ENCODE assay signal across 16 cellular contexts in genomic region chr10:30748152-30748845, GRCh38.
DNase-seq lines count a peak whose midpoint lies in the region; ATAC-seq and TF ChIP-seq lines count a peak whose summit lies in the region.
"Had no signal": no experiment of that assay in that cellular context is flagged by ENCODE, and none has a peak within 500 bp of the region (broad histone marks: within the 10 kb centered on the region; RNA-seq: fewer than 3 reads in every experiment).

No MANE protein-coding gene starts in this region.

- H3K4me2 ChIP-seq in mesenchymal stem cell (ENCODE audit: low read length, poor library complexity, severe bottlenecking), result no peak overlapping the region
- H3K4me2 ChIP-seq: BLaER1, KMS-11 had no signal

- no peaks in the 10 kb centered on the region for H3K9me3 Mint-ChIP-seq in natural killer cell treated with Interleukin-12 subunit alpha and Interleukin-12 subunit beta and Interleukin-15 and Interleukin-18, amount 100 ng/mL, for 72 hours
- no peaks in the 10 kb centered on the region for H3K9me3 Mint-ChIP-seq in natural killer cell
- no peaks in the 10 kb centered on the region for H3K9me3 Mint-ChIP-seq in stimulated activated memory B cell treated with anti-CD40 and anti-IgM and Interleukin-4, amounts not matched to agents 10 μg/mL and 1 μg/mL and 100 μg/mL, for 72 hours

- peak overlapping the region in 1 of 2 experiments; percentile 24 for H2BK12ac ChIP-seq in mesenchymal stem cell (ENCODE audit: low read length in 2 of 2)

- no peak overlapping the region for H4K91ac ChIP-seq in mesenchymal stem cell (ENCODE audit: low read length)

- H2BK120ac ChIP-seq in mesenchymal stem cell (ENCODE audit: low read depth, low read length), result no peak overlapping the region

- H3K4ac ChIP-seq in mesenchymal stem cell (ENCODE audit: low read depth in 1 of 2, low read length in 2 of 2), result no peak overlapping the region

- no peak overlapping the region for H2AFZ ChIP-seq in mesenchymal stem cell (ENCODE audit: low read depth, low read length)

- no peaks in the 10 kb centered on the region for H3K36me3 Mint-ChIP-seq in natural killer cell treated with Interleukin-12 subunit alpha and Interleukin-12 subunit beta and Interleukin-15 and Interleukin-18, amount 100 ng/mL, for 72 hours
- H3K36me3 Mint-ChIP-seq in natural killer cell, result no peaks in the 10 kb centered on the region
- H3K36me3 Mint-ChIP-seq in stimulated activated memory B cell treated with anti-CD40 and anti-IgM and Interleukin-4, amounts not matched to agents 10 μg/mL and 1 μg/mL and 100 μg/mL, for 72 hours, result no peaks in the 10 kb centered on the region

- WGBS in mesenchymal stem cell, result 51% methylated on average over 4 of the region's 6 CpGs

- TF ChIP-seq CTCF in natural killer cell (IDR thresholded peaks at IDR 0.05) (no peak), VCaP (conservative IDR thresholded peaks at IDR 0.05) (0 out of 2 replicates have a peak, but pooled peaks have one; percentile 13)

- DNase-seq in natural killer cell treated with Interleukin-12 subunit alpha and Interleukin-12 subunit beta and Interleukin-15 and Interleukin-18, amount 100 ng/mL, for 72 hours (ENCODE audit: low spot score), result no peak
- DNase-seq in natural killer cell, result no peak
- DNase-seq in mesenchymal stem cell, result peak; percentile 36
- DNase-seq in RPMI8226, result no peak
- no peak for DNase-seq in NCI-H187 (lab: John Stamatoyannopoulos, UW)
- DNase-seq in D341Med (ENCODE audit: low spot score), result no peak
- DNase-seq: GOT3; NCI-H1105; NCI-H1694 treated with DMSO at 0.1 percent for 48 hours; NCI-H69; NK-92 treated with Interleukin-12 subunit alpha and Interleukin-12 subunit beta, amount 100 ng/mL, for 24 hours; OCI-M1 had no signal

- H3K4me3 ChIP-seq in mesenchymal stem cell (ENCODE audit: insufficient read depth in 1 of 2, low read depth in 1 of 2, low read length in 2 of 2), result no peak overlapping the region
- H3K4me3 ChIP-seq: BLaER1 had no signal

- ATAC-seq in natural killer cell treated with Interleukin-12 subunit alpha and Interleukin-12 subunit beta and Interleukin-15 and Interleukin-18, amount 100 ng/mL, for 72 hours, result no peak
- ATAC-seq in natural killer cell, result no peak
- ATAC-seq in stimulated activated memory B cell treated with anti-CD40 and anti-IgM and Interleukin-4, amounts not matched to agents 10 μg/mL and 1 μg/mL and 100 μg/mL, for 72 hours, result no peak

- H3K27ac Mint-ChIP-seq in natural killer cell treated with Interleukin-12 subunit alpha and Interleukin-12 subunit beta and Interleukin-15 and Interleukin-18, amount 100 ng/mL, for 72 hours, result peak overlapping the region in 1 of 2 donors; percentile 73
- H3K27ac Mint-ChIP-seq in natural killer cell, result no peak overlapping the region
- H3K27ac Mint-ChIP-seq in stimulated activated memory B cell treated with anti-CD40 and anti-IgM and Interleukin-4, amounts not matched to agents 10 μg/mL and 1 μg/mL and 100 μg/mL, for 72 hours, result peak overlapping the region; percentile 56

- H3K27ac ChIP-seq in VCaP (no peak overlapping the region), mesenchymal stem cell (ENCODE audit: low read length, poor library complexity, severe bottlenecking) (no peak overlapping the region)
- H3K27ac ChIP-seq: BLaER1, KMS-11 had no signal

- H3K4me1 ChIP-seq in mesenchymal stem cell (ENCODE audit: control insufficient read depth, insufficient read depth, low read depth, low read length), result peaks cover 2% of the 10 kb centered on the region

- peak overlapping the region; percentile 4 to 41 for H3K18ac ChIP-seq in mesenchymal stem cell (ENCODE audit: low read depth in 1 of 2, low read length in 2 of 2)

- H3K23ac ChIP-seq in mesenchymal stem cell (ENCODE audit: low read length in 2 of 2), result no peak overlapping the region

- H3K4me3 Mint-ChIP-seq in natural killer cell treated with Interleukin-12 subunit alpha and Interleukin-12 subunit beta and Interleukin-15 and Interleukin-18, amount 100 ng/mL, for 72 hours, result peak overlapping the region; percentile 53
- no peak overlapping the region for H3K4me3 Mint-ChIP-seq in natural killer cell
- H3K4me3 Mint-ChIP-seq in stimulated activated memory B cell treated with anti-CD40 and anti-IgM and Interleukin-4, amounts not matched to agents 10 μg/mL and 1 μg/mL and 100 μg/mL, for 72 hours, result no peak overlapping the region

- H3K14ac ChIP-seq in mesenchymal stem cell (ENCODE audit: low read length in 2 of 2), result no peak overlapping the region

- no peak overlapping the region for H2AK5ac ChIP-seq in mesenchymal stem cell (ENCODE audit: low read length, severe bottlenecking)

- H4K8ac ChIP-seq in mesenchymal stem cell (ENCODE audit: low read length), result no peak overlapping the region

- H3K9me3 ChIP-seq in mesenchymal stem cell (ENCODE audit: control insufficient read depth, low read length), result no peaks in the 10 kb centered on the region
- H3K9me3 ChIP-seq: BLaER1 had no signal

- no peak overlapping the region for H3K9ac ChIP-seq in mesenchymal stem cell (ENCODE audit: low read length)
- H3K9ac ChIP-seq: BLaER1, KMS-11 had no signal

- H3K36me3 ChIP-seq in mesenchymal stem cell (ENCODE audit: control insufficient read depth in 1 of 2, insufficient read depth in 2 of 2, low read depth in 1 of 2, low read length in 2 of 2), result no peaks in the 10 kb centered on the region
- H3K36me3 ChIP-seq: BLaER1 had no signal

- H2BK15ac ChIP-seq in mesenchymal stem cell (ENCODE audit: low read depth, poor library complexity, severe bottlenecking), result peak overlapping the region; percentile 60

- no peaks in the 10 kb centered on the region for H3K27me3 ChIP-seq in mesenchymal stem cell (ENCODE audit: control insufficient read depth in 1 of 2, insufficient read depth in 1 of 2, low read length in 2 of 2)
- H3K27me3 ChIP-seq: BLaER1 had no signal

- no peaks in the 10 kb centered on the region for H3K79me1 ChIP-seq in mesenchymal stem cell (replicated peaks; ENCODE audit: low read length, poor library complexity, severe bottlenecking)

- H3K4me1 Mint-ChIP-seq in natural killer cell treated with Interleukin-12 subunit alpha and Interleukin-12 subunit beta and Interleukin-15 and Interleukin-18, amount 100 ng/mL, for 72 hours (ENCODE audit: low read depth in 2 of 2), result peaks cover 16 to 38% of the 10 kb centered on the region in 2 donors
- peaks cover 10 to 14% of the 10 kb centered on the region in 2 donors for H3K4me1 Mint-ChIP-seq in natural killer cell
- H3K4me1 Mint-ChIP-seq in stimulated activated memory B cell treated with anti-CD40 and anti-IgM and Interleukin-4, amounts not matched to agents 10 μg/mL and 1 μg/mL and 100 μg/mL, for 72 hours, result peaks cover 35% of the 10 kb centered on the region

- no peaks in the 10 kb centered on the region for H3K27me3 Mint-ChIP-seq in natural killer cell treated with Interleukin-12 subunit alpha and Interleukin-12 subunit beta and Interleukin-15 and Interleukin-18, amount 100 ng/mL, for 72 hours
- peaks cover 0 to 3% of the 10 kb centered on the region in 2 donors for H3K27me3 Mint-ChIP-seq in natural killer cell (ENCODE audit: low read depth in 2 of 2)
- peaks cover 26% of the 10 kb centered on the region for H3K27me3 Mint-ChIP-seq in stimulated activated memory B cell treated with anti-CD40 and anti-IgM and Interleukin-4, amounts not matched to agents 10 μg/mL and 1 μg/mL and 100 μg/mL, for 72 hours

- H2BK5ac ChIP-seq in mesenchymal stem cell (ENCODE audit: low read depth, low read length, poor library complexity, severe bottlenecking), result no peak overlapping the region

- intact Hi-C loops in natural killer cell (cut with micrococcal nuclease), result no loop called here
